In genomic region chrX:53093748-53094583, GRCh38 we compare ENCODE assay signal across 8 cellular contexts. TPM values are rescaled to one million over a fixed set of nuclear protein-coding genes. Genes with fewer than 3 reads are reported as not detected.
DNase-seq lines count a peak whose midpoint lies in the region; ATAC-seq, FAIRE-seq and TF ChIP-seq lines count a peak whose summit lies in the region.

Gene KANTR (plus strand): TSS chrX:53094142. CDS start chrX:53124273, 30,131 bp downstream.

- H3K36me3 ChIP-seq in HepG2 (replicated peaks in 1 of 2; ENCODE audit: control insufficient read depth in 1 of 2, insufficient read depth in 2 of 2, low read length in 2 of 2): no peaks in the 10 kb centered on the region

- DNase-seq in NCI-H748 (lab: John Stamatoyannopoulos, UW; ENCODE audit: unreplicated experiment): peak; percentile 98
- DNase-seq in activated CD4-positive, alpha-beta T cell treated with anti-CD3 and anti-CD28 coated beads, Interleukin-2, amount 50 U/mL, for 48 hours: peak; percentile 77 to 83
- DNase-seq in dermis microvascular lymphatic vessel endothelial cell (ENCODE audit: low read depth in 2 of 2): peak; percentile 86 to 96
- peak; percentile 94 for DNase-seq in HepG2 (ENCODE audit: low spot score)
- DNase-seq in stimulated activated CD4-positive, alpha-beta T cell treated with anti-CD3 and anti-CD28 coated beads, Interleukin-4, amount 100 ng/mL, for 1 hour: peak; percentile 71

- intact Hi-C loops in HepG2 (cut with micrococcal nuclease; ENCODE audit: unreplicated experiment): loop anchor here (1.0 kb wide), 2 partner anchors 14 to 23 kb away; no protein-coding TSS in a partner anchor

- no peaks in the 10 kb centered on the region for H4K20me1 ChIP-seq in HepG2 (ENCODE audit: insufficient read depth, low read length)

- no TSS peak for BruUV-seq in HepG2 (replicated peaks; lab: Mats Ljungman, UMichigan)

- FAIRE-seq in HepG2 (lab: Jason Lieb, UNC): peak; percentile 99

- H3K4me2 ChIP-seq in HepG2 (ENCODE audit: low read depth, low read length): peak within 1 kb of the TSS; percentile 82

- H3K9ac ChIP-seq in HepG2 (ENCODE audit: insufficient read depth, low read depth, low read length): peak within 1 kb of the TSS; percentile 76

- in situ Hi-C loops in HepG2 (cut with HindIII; ENCODE audit: extremely low pct_ligation_motif_present, low pct_unique_long_range_greater_than_20kb): no loop called here

- peak within 1 kb of the TSS; percentile 64 to 80 (median 79) for H3K4me3 ChIP-seq in HepG2 (replicated peaks in 1 of 3; ENCODE audit: insufficient read depth in 1 of 3, low read depth in 2 of 3, low read length in 3 of 3)

- TF ChIP-seq CTCF in C4-2B (conservative IDR thresholded peaks at IDR 0.05) (no peak), HepG2 (CRISPR knock-in tag; IDR thresholded peaks at IDR 0.05) (no peak; the same call in 1 of the 2 replicates)

- no peak for TF ChIP-seq EP300 in HepG2 (IDR thresholded peaks at IDR 0.05; ENCODE audit: low read depth in 2 of 2, low read length in 2 of 2)
- TF ChIP-seq EP300 in HepG2 (CRISPR knock-in tag; IDR thresholded peaks at IDR 0.05; ENCODE audit: borderline replicate concordance): no peak

- peak; percentile 43 to 47 for TF ChIP-seq POLR2A in HepG2 (IDR thresholded peaks at IDR 0.05; ENCODE audit: insufficient read depth in 1 of 2, low read depth in 2 of 2, low read length in 2 of 2)

- no CpG with 5 or more reads among the region's 67 CpGs for WGBS in HepG2 (ENCODE audit: low lambda C conversion rate)

- H3K27ac ChIP-seq in C4-2B (peak within 1 kb of the TSS; percentile 89), HepG2 (ENCODE audit: extremely low read length, insufficient read depth, low read length) (peak within 1 kb of the TSS; percentile 90)

- no peaks in the 10 kb centered on the region for H3K9me3 ChIP-seq in HepG2 (ENCODE audit: low read length)

- CTCF ChIA-PET in HepG2 (lab: Yijun Ruan, JAX; ENCODE audit: low intra/inter-chr PET ratio, low total read pairs): interaction anchor here (1.6 kb wide), 1 partner anchor 23 kb away, joined by 10 read pairs; no protein-coding TSS in a partner anchor

- H3K79me2 ChIP-seq in HepG2 (ENCODE audit: insufficient read depth, low read length): peaks cover 10% of the 10 kb centered on the region

- TF ChIP-seq RAD21 in HepG2 (CRISPR knock-in tag; IDR thresholded peaks at IDR 0.05): no peak

- H2AFZ ChIP-seq in HepG2 (ENCODE audit: low read length): no peak within 1 kb of the TSS

- H3K4me1 ChIP-seq in HepG2 (ENCODE audit: insufficient read depth, low read length): 0 out of 2 replicates have a peak, but pooled peaks cover 5% of the 10 kb centered on the region

- POLR2A ChIA-PET in HepG2 (lab: Yijun Ruan, JAX): interaction anchor here (1.6 kb wide), 1 partner anchor 12 kb away, joined by 5 read pairs; the partner anchor contains the start of gene TSPYL2

- no peaks in the 10 kb centered on the region; a peak in 1 of 5 replicates for H3K27me3 ChIP-seq in HepG2 (ENCODE audit: control insufficient read depth in 1 of 2, insufficient read depth in 2 of 2, low read length in 2 of 2)

- ATAC-seq in GM19372 (IDR thresholded peaks at IDR 0.05; ENCODE audit: low read depth, unreplicated experiment): peak; percentile 76
- peak; percentile 74 for ATAC-seq in HG03558 (IDR thresholded peaks at IDR 0.05; ENCODE audit: extremely low read depth, unreplicated experiment)
- peak; percentile 93 for ATAC-seq in HepG2

TF ChIP-seq in HepG2, 621 proteins besides CTCF, POLR2A, EP300 and RAD21 (continues in another document):
- 0 out of 2 replicates have a peak, but pooled peaks have one; percentile 27 for TF ChIP-seq HNF1B (CRISPR knock-in tag; IDR thresholded peaks at IDR 0.05)
- TF ChIP-seq ZNF143 (CRISPR knock-in tag; IDR thresholded peaks at IDR 0.05): no peak
- TF ChIP-seq ZNF225 (CRISPR knock-in tag; IDR thresholded peaks at IDR 0.05): no peak; the same call in 1 of the 2 replicates
- no peak for TF ChIP-seq ZNF556 (CRISPR knock-in tag; IDR thresholded peaks at IDR 0.05; ENCODE audit: borderline replicate concordance)
- peak; percentile 23; the same call in 1 of the 2 replicates for TF ChIP-seq ZGPAT (CRISPR knock-in tag; IDR thresholded peaks at IDR 0.05)
- TF ChIP-seq ZNF468 (CRISPR knock-in tag; IDR thresholded peaks at IDR 0.05): no peak
- TF ChIP-seq ARID4A (CRISPR knock-in tag; IDR thresholded peaks at IDR 0.05; ENCODE audit: borderline replicate concordance): peak; percentile 52; the same call in 1 of the 2 replicates
- no peak for TF ChIP-seq RXRB (CRISPR knock-in tag; IDR thresholded peaks at IDR 0.05; ENCODE audit: borderline replicate concordance)
- peak; percentile 71 for TF ChIP-seq RFXAP (CRISPR knock-in tag; IDR thresholded peaks at IDR 0.05; ENCODE audit: borderline replicate concordance)

RNA-seq across cellular contexts. Expression of gene KANTR, which starts in this region (rescaled TPM):
- total RNA-seq in dermis microvascular lymphatic vessel endothelial cell (5.0 and 5.6 TPM in 2 replicates), HepG2 (2016; rRNA removed; fragmentation: Illumina TruSeq; extraction: Trizol) (3.5 and 4.4 TPM in 2 replicates)
- total RNA-seq in HepG2 (2016; cell fraction: cytosol; rRNA removed; fragmentation: Illumina TruSeq; extraction: Trizol; ENCODE audit: low read depth): 1.1 and 1.2 TPM in 2 replicates
- total RNA-seq in HepG2 (2016; cell fraction: insoluble cytoplasmic fraction; rRNA removed; fragmentation: Illumina TruSeq; extraction: Trizol): 3.7 and 3.9 TPM in 2 replicates
- total RNA-seq in HepG2 (2016; cell fraction: membrane; rRNA removed; fragmentation: Illumina TruSeq; extraction: Trizol): 2.1 and 2.9 TPM in 2 replicates
- total RNA-seq in HepG2 (2016; cell fraction: nucleus; rRNA removed; fragmentation: Illumina TruSeq; extraction: Trizol): 12.0 and 14.8 TPM in 2 replicates
- 7.1 and 9.0 TPM in 2 replicates for polyA plus RNA-seq in HepG2 (2011; rRNA removed)
- polyA plus RNA-seq in HepG2 (2011; cell fraction: cytosol; rRNA removed): 1.7 and 2.0 TPM in 2 replicates
- polyA plus RNA-seq in HepG2 (2011; cell fraction: nucleus; rRNA removed): 16.4 and 17.3 TPM in 2 replicates
- polyA plus RNA-seq in HepG2 (2012): 4.1 and 4.2 TPM in 2 replicates
- polyA plus RNA-seq in HepG2 (2016; cell fraction: cytosol; fragmentation: Illumina TruSeq; extraction: Trizol; ENCODE audit: low read depth): 0.36 TPM in 2 replicates
- 2.2 and 2.4 TPM in 2 replicates for polyA plus RNA-seq in HepG2 (2016; cell fraction: insoluble cytoplasmic fraction; fragmentation: Illumina TruSeq; extraction: Trizol; ENCODE audit: low read depth)
- 0.77 and 1.0 TPM in 2 replicates for polyA plus RNA-seq in HepG2 (2016; cell fraction: membrane; fragmentation: Illumina TruSeq; extraction: Trizol; ENCODE audit: low read depth)
- polyA plus RNA-seq in HepG2 (2016; cell fraction: nucleus; fragmentation: Illumina TruSeq; extraction: Trizol; ENCODE audit: insufficient read depth, low read depth): 19.9 and 23.7 TPM in 2 replicates
- polyA minus RNA-seq in HepG2 (2011; rRNA and poly(A)+ RNA removed; ENCODE audit: low replicate concordance): 51.5 and 84.3 TPM in 2 replicates
- polyA minus RNA-seq in HepG2 (2011; cell fraction: cytosol; rRNA and poly(A)+ RNA removed): 7.2 and 7.3 TPM in 2 replicates
- 40.8 TPM in 2 replicates for polyA minus RNA-seq in HepG2 (2011; cell fraction: nucleus; rRNA and poly(A)+ RNA removed)

Comparison
In these comparisons a context has a peak if more than half of its experiments do, and no peak if none do; other contexts are left out.
1. Peak in every context shown above with its lines: DNase-seq, ATAC-seq, H3K4me3 ChIP-seq and H3K27ac ChIP-seq.